ENCODE assay signal across 8 cellular contexts in genomic region chr2:111117666-111118454, GRCh38. TPM values are rescaled to one million over a fixed set of nuclear protein-coding genes. Genes with fewer than 3 reads are reported as not detected.
DNase-seq lines count a peak whose midpoint lies in the region; ATAC-seq and TF ChIP-seq lines count a peak whose summit lies in the region.

No MANE protein-coding gene starts in this region.

- peak overlapping the region; percentile 19 for H2AFZ ChIP-seq in fibroblast of lung (ENCODE audit: low read length)

- CTCF ChIA-PET in activated CD4-positive, alpha-beta memory T cell treated with anti-CD3 and anti-CD28 coated beads for 36 hours (lab: Charles Lee) = interaction anchor here (0.7 to 1.5 kb wide), 9 partner anchors 15 to 305 kb away, joined by 3 to 4 read pairs (median 3); no protein-coding TSS in a partner anchor

- TF ChIP-seq EP300 in upper lobe of left lung (IDR thresholded peaks at IDR 0.05) = no peak

- no peak for ATAC-seq in natural killer cell treated with Interleukin-12 subunit alpha and Interleukin-12 subunit beta and Interleukin-15 and Interleukin-18, amount 100 ng/mL, for 72 hours
- ATAC-seq in upper lobe of left lung (ENCODE audit: low FRiP score in 2 of 2) (no peak), HG03442 (IDR thresholded peaks at IDR 0.05; ENCODE audit: unreplicated experiment) (no peak)

- H3K36me3 ChIP-seq in fibroblast of lung (ENCODE audit: control insufficient read depth, insufficient read depth, low read length) (no peaks in the 10 kb centered on the region), upper lobe of left lung (no peaks in the 10 kb centered on the region)

- intact Hi-C loops in activated CD4-positive, alpha-beta memory T cell treated with anti-CD3 and anti-CD28 coated beads for 36 hours (cut with micrococcal nuclease) = loop anchor here (1.0 to 10.0 kb wide), 8 partner anchors 25 to 584 kb away; no protein-coding TSS in a partner anchor

- H3K9me3 Mint-ChIP-seq in activated CD4-positive, alpha-beta memory T cell treated with anti-CD3 and anti-CD28 coated beads for 36 hours = no peaks in the 10 kb centered on the region
- H3K9me3 Mint-ChIP-seq in natural killer cell treated with Interleukin-12 subunit alpha and Interleukin-12 subunit beta and Interleukin-15 and Interleukin-18, amount 100 ng/mL, for 72 hours = no peaks in the 10 kb centered on the region

- WGBS in upper lobe of left lung, 2 donors = 41 to 44% methylated on average over 21 to 55 of the region's 58 CpGs

- peaks cover 27% of the 10 kb centered on the region for H3K27me3 Mint-ChIP-seq in activated CD4-positive, alpha-beta memory T cell treated with anti-CD3 and anti-CD28 coated beads for 36 hours
- H3K27me3 Mint-ChIP-seq in natural killer cell treated with Interleukin-12 subunit alpha and Interleukin-12 subunit beta and Interleukin-15 and Interleukin-18, amount 100 ng/mL, for 72 hours = peaks cover 25 to 34% of the 10 kb centered on the region in 2 donors

- peak overlapping the region; percentile 76 for H3K4me3 Mint-ChIP-seq in activated CD4-positive, alpha-beta memory T cell treated with anti-CD3 and anti-CD28 coated beads for 36 hours
- H3K4me3 Mint-ChIP-seq in natural killer cell treated with Interleukin-12 subunit alpha and Interleukin-12 subunit beta and Interleukin-15 and Interleukin-18, amount 100 ng/mL, for 72 hours = peak overlapping the region; percentile 81

- H3K27ac Mint-ChIP-seq in activated CD4-positive, alpha-beta memory T cell treated with anti-CD3 and anti-CD28 coated beads for 36 hours = peak overlapping the region; percentile 79
- H3K27ac Mint-ChIP-seq in natural killer cell treated with Interleukin-12 subunit alpha and Interleukin-12 subunit beta and Interleukin-15 and Interleukin-18, amount 100 ng/mL, for 72 hours = peak overlapping the region; percentile 75 to 80

- H3K4me1 Mint-ChIP-seq in activated CD4-positive, alpha-beta memory T cell treated with anti-CD3 and anti-CD28 coated beads for 36 hours (ENCODE audit: low read depth) = peaks cover 45% of the 10 kb centered on the region
- peaks cover 53 to 54% of the 10 kb centered on the region in 2 donors for H3K4me1 Mint-ChIP-seq in natural killer cell treated with Interleukin-12 subunit alpha and Interleukin-12 subunit beta and Interleukin-15 and Interleukin-18, amount 100 ng/mL, for 72 hours (ENCODE audit: low read depth in 2 of 2)

- H3K27ac ChIP-seq in fibroblast of lung (ENCODE audit: insufficient read depth, low read length) (no peak overlapping the region), upper lobe of left lung (peak overlapping the region in 1 of 4 donors; percentile 14)

- H4K20me1 ChIP-seq in fibroblast of lung (ENCODE audit: control insufficient read depth, extremely low read depth, insufficient read depth, low read length) = no peaks in the 10 kb centered on the region

- H3K4me1 ChIP-seq in fibroblast of lung (ENCODE audit: control insufficient read depth, extremely low read depth, insufficient read depth, low read length) (peaks cover 5% of the 10 kb centered on the region), upper lobe of left lung (peaks cover 27 to 51% (median 40%) of the 10 kb centered on the region in 4 donors)

- H3K27me3 ChIP-seq in fibroblast of lung (ENCODE audit: control insufficient read depth, insufficient read depth, low read length) (peaks cover 15% of the 10 kb centered on the region), upper lobe of left lung (peaks cover 0 to 20% (median 4%) of the 10 kb centered on the region in 4 donors)

- peak overlapping the region; percentile 99 for H3K4me2 ChIP-seq in fibroblast of lung (ENCODE audit: extremely low read depth, insufficient read depth, low read length)

- TF ChIP-seq CTCF in fibroblast of lung (conservative IDR thresholded peaks at IDR 0.05 in 1 of 2, IDR thresholded peaks at IDR 0.05 in 1 of 2; ENCODE audit: low read depth in 1 of 2, low read length in 2 of 2) = no peak
- TF ChIP-seq CTCF in upper lobe of left lung (IDR thresholded peaks at IDR 0.05) = no peak

- peak; percentile 35 for DNase-seq in 8988T
- peak; percentile 18 for DNase-seq in HK-2 (ENCODE audit: unreplicated experiment)
- peak; percentile 62 for DNase-seq in activated CD4-positive, alpha-beta memory T cell treated with anti-CD3 and anti-CD28 coated beads for 36 hours
- DNase-seq in fibroblast of lung (ENCODE audit: low read depth in 2 of 2) = peak; percentile 73 to 78
- DNase-seq in natural killer cell treated with Interleukin-12 subunit alpha and Interleukin-12 subunit beta and Interleukin-15 and Interleukin-18, amount 100 ng/mL, for 72 hours (ENCODE audit: low spot score) = no peak
- peak; percentile 47 to 87 for DNase-seq in upper lobe of left lung
- DNase-seq in NCI-H526 treated with DMSO at 0.1 percent for 48 hours (lab: John Stamatoyannopoulos, UW) = no peak

- no peaks in the 10 kb centered on the region for H3K9me3 ChIP-seq in fibroblast of lung (ENCODE audit: control insufficient read depth, insufficient read depth, low read depth, low read length)
- no peaks in the 10 kb centered on the region for H3K9me3 ChIP-seq in upper lobe of left lung

- H3K36me3 Mint-ChIP-seq in activated CD4-positive, alpha-beta memory T cell treated with anti-CD3 and anti-CD28 coated beads for 36 hours = peaks cover 2% of the 10 kb centered on the region
- H3K36me3 Mint-ChIP-seq in natural killer cell treated with Interleukin-12 subunit alpha and Interleukin-12 subunit beta and Interleukin-15 and Interleukin-18, amount 100 ng/mL, for 72 hours = no peaks in the 10 kb centered on the region

- POLR2A ChIA-PET in activated CD4-positive, alpha-beta memory T cell treated with anti-CD3 and anti-CD28 coated beads for 36 hours (lab: Charles Lee) = interaction anchor here (0.6 kb wide), 1 partner anchor 255 kb away, joined by 3 read pairs; no protein-coding TSS in a partner anchor

- H3K9ac ChIP-seq in fibroblast of lung (ENCODE audit: insufficient read depth, low read length) = no peak overlapping the region

- H3K79me2 ChIP-seq in fibroblast of lung (ENCODE audit: control insufficient read depth, insufficient read depth, low read length) = no peaks in the 10 kb centered on the region

- no peak for TF ChIP-seq POLR2A in upper lobe of left lung (IDR thresholded peaks at IDR 0.05)

- peak overlapping the region; percentile 38 to 66 (median 48) for H3K4me3 ChIP-seq in fibroblast of lung (replicated peaks in 1 of 4; ENCODE audit: control extremely low read depth in 1 of 4, insufficient read depth in 1 of 4, low read depth in 3 of 4, low read length in 4 of 4)
- H3K4me3 ChIP-seq in upper lobe of left lung = peak overlapping the region in 3 of 4 donors; percentile 77 to 92 (median 80)

RNA-seq across cellular contexts. Expression of gene BCL2L11, which starts 2.9 kb away (rescaled TPM):
- 10 to 100 TPM; 21.9 to 25.6 TPM for total RNA-seq in activated CD4-positive, alpha-beta memory T cell treated with anti-CD3 and anti-CD28 coated beads for 36 hours
- 10.2 and 10.3 TPM in 2 replicates for total RNA-seq in fibroblast of lung
- polyA plus RNA-seq in fibroblast of lung = 1.5 and 1.9 TPM in 2 replicates
- polyA plus RNA-seq in fibroblast of lung (2012) = 1.9 and 2.0 TPM in 2 replicates
- polyA minus RNA-seq in fibroblast of lung (ENCODE audit: low replicate concordance) = 2.1 and 5.8 TPM in 2 replicates
- total RNA-seq in natural killer cell treated with Interleukin-12 subunit alpha and Interleukin-12 subunit beta and Interleukin-15 and Interleukin-18, amount 100 ng/mL, for 72 hours = 10 to 100 TPM; 19.2 to 26.6 TPM
- 10 to 100 TPM; 14.8 to 76.5 (median 31.4) TPM for total RNA-seq in upper lobe of left lung

Comparison
In these comparisons a context has a peak if more than half of its experiments do, and no peak if none do; other contexts are left out.
1. DNase-seq: peak in 8988T (single experiment), HK-2 (single experiment), activated CD4-positive, alpha-beta memory T cell treated with anti-CD3 and anti-CD28 coated beads for 36 hours (single experiment), fibroblast of lung (2 of 2) and upper lobe of left lung (2 of 2); none in natural killer cell treated with Interleukin-12 subunit alpha and Interleukin-12 subunit beta and Interleukin-15 and Interleukin-18, amount 100 ng/mL, for 72 hours (single experiment) and NCI-H526 treated with DMSO at 0.1 percent for 48 hours (single experiment).